10 cellular contexts compared by ENCODE assay signal in the genomic region with DNA sequence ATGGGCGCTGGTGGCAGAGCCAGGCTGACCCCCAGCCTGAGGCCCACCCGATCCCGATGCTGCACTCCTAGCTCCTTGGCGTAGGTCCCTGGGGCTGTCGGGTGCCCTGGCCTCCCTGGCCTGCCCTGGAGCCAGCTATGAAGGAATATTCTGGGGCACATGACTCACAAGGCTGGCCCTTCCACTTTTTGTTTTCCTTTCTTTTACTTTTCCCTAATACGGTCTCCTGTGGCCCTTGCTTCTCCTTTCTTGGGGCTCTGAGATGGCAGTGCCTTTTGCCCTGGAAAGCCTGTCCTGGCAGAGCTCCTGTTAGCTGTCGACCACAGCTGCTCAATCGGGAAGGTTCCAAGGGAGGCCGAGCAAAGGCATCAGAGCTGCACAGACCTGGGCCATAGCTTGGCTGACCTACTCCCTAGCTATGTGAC. TPM values are rescaled to one million over a fixed set of nuclear protein-coding genes. Genes with fewer than 3 reads are reported as not detected.
DNase-seq lines count a peak whose midpoint lies in the region; ATAC-seq, FAIRE-seq and TF ChIP-seq lines count a peak whose summit lies in the region.
"Had no signal": no experiment of that assay in that cellular context is flagged by ENCODE, and none has a peak within 500 bp of the region (broad histone marks: within the 10 kb centered on the region; RNA-seq: fewer than 3 reads in every experiment).

No MANE protein-coding gene starts in this region.

- no peak for TF ChIP-seq POLR2A in esophagus squamous epithelium (IDR thresholded peaks at IDR 0.05)

- H3K27me3 ChIP-seq in esophagus squamous epithelium (no peaks in the 10 kb centered on the region), neural progenitor cell (no peaks in the 10 kb centered on the region), aorta (ENCODE audit: control insufficient read depth in 1 of 2, insufficient read depth in 2 of 2, low read length in 1 of 2) (no peaks in the 10 kb centered on the region)

- WGBS in esophagus squamous epithelium, 2 donors: 35 to 41% methylated on average over 8 to 9 of the region's 9 CpGs
- 4 to 5% methylated on average over 9 of the region's 9 CpGs for WGBS in aorta, 2 donors

- H3K9ac ChIP-seq in neural progenitor cell: no peak overlapping the region

- peaks cover 13% of the 10 kb centered on the region for H3F3A ChIP-seq in neural progenitor cell (ENCODE audit: low read depth)

- TF ChIP-seq CTCF in esophagus squamous epithelium (IDR thresholded peaks at IDR 0.05): no peak
- no peak for TF ChIP-seq CTCF in neural progenitor cell (IDR thresholded peaks at IDR 0.05)

- H3K27me3 Mint-ChIP-seq in neural progenitor cell (ENCODE audit: insufficient read depth, low read depth): peaks cover 4% of the 10 kb centered on the region

- H3K4me3 ChIP-seq in esophagus squamous epithelium (no peak overlapping the region), neural progenitor cell (no peak overlapping the region), aorta (ENCODE audit: low read length in 2 of 2) (no peak overlapping the region)

- H3K36me3 ChIP-seq in esophagus squamous epithelium: peaks cover 0 to 5% (median 0%) of the 10 kb centered on the region in 3 donors
- H3K36me3 ChIP-seq in neural progenitor cell: no peaks in the 10 kb centered on the region
- H3K36me3 ChIP-seq in aorta (ENCODE audit: control insufficient read depth in 1 of 2, insufficient read depth in 2 of 2, low read length in 1 of 2): no peaks in the 10 kb centered on the region

- no peak overlapping the region for H3K4me3 Mint-ChIP-seq in neural progenitor cell

- H3K4me1 ChIP-seq in esophagus squamous epithelium: peaks cover 45 to 84% (median 69%) of the 10 kb centered on the region in 3 donors
- peaks cover 27% of the 10 kb centered on the region for H3K4me1 ChIP-seq in neural progenitor cell
- H3K4me1 ChIP-seq in aorta (ENCODE audit: control insufficient read depth in 1 of 2, insufficient read depth in 2 of 2, low read length in 2 of 2): peaks cover 0 to 3% of the 10 kb centered on the region in 2 donors

- no peak overlapping the region for H2AFZ ChIP-seq in neural progenitor cell (replicated peaks)

- ATAC-seq in aorta (ENCODE audit: low FRiP score): peak; percentile 83
- ATAC-seq in GM21717 (IDR thresholded peaks at IDR 0.05; ENCODE audit: unreplicated experiment): no peak

- intact Hi-C loops in esophagus squamous epithelium (cut with DNase I) (no loop called here), aorta (cut with DNase I) (no loop called here)

- peak overlapping the region; percentile 70 for H3K27ac Mint-ChIP-seq in neural progenitor cell

- H3K4me2 ChIP-seq in neural progenitor cell: no peak overlapping the region

- peaks cover 73% of the 10 kb centered on the region for H3K79me2 ChIP-seq in neural progenitor cell (ENCODE audit: low read depth)

- no peaks in the 10 kb centered on the region for H3K9me3 Mint-ChIP-seq in neural progenitor cell

- no peaks in the 10 kb centered on the region for H3K9me3 ChIP-seq in esophagus squamous epithelium
- H3K9me3 ChIP-seq in neural progenitor cell (ENCODE audit: low read depth): no peaks in the 10 kb centered on the region
- H3K9me3 ChIP-seq in aorta (ENCODE audit: control insufficient read depth, low read length): no peaks in the 10 kb centered on the region

- H3K4me1 Mint-ChIP-seq in neural progenitor cell: peaks cover 53% of the 10 kb centered on the region

- DNase-seq in RCC 7860 (ENCODE audit: low spot score): peak; percentile 7
- no peak for DNase-seq in esophagus squamous epithelium (lab: John Stamatoyannopoulos, UW)
- no peak for DNase-seq in neural progenitor cell (ENCODE audit: low spot score)
- DNase-seq in aorta: peak; percentile 90 to 92
- DNase-seq in NCI-H2107 (lab: John Stamatoyannopoulos, UW): no peak
- no peak for DNase-seq in COLO829 (ENCODE audit: low spot score)
- DNase-seq: cortex of kidney, islet precursor cell, NCI-H1694 treated with DMSO at 0.1 percent for 48 hours had no signal

- H3K36me3 Mint-ChIP-seq in neural progenitor cell: no peaks in the 10 kb centered on the region

- no peak for FAIRE-seq in RCC 7860 (lab: Jason Lieb, UNC)

- peaks cover 93% of the 10 kb centered on the region for H4K20me1 ChIP-seq in neural progenitor cell (ENCODE audit: low read depth)

- peak overlapping the region; percentile 78 to 96 (median 93) for H3K27ac ChIP-seq in esophagus squamous epithelium
- H3K27ac ChIP-seq in neural progenitor cell: no peak overlapping the region
- H3K27ac ChIP-seq in aorta (ENCODE audit: low read depth in 1 of 2, low read length in 2 of 2): peak overlapping the region; percentile 85 to 99

RNA-seq across cellular contexts. Expression of a gene that starts 22.1 kb away (rescaled TPM):
- total RNA-seq in esophagus squamous epithelium: 10 to 100 TPM; 30.0 to 61.4 (median 44.7) TPM
- total RNA-seq in neural progenitor cell (ENCODE audit: low replicate concordance): 20.3 and 29.4 TPM in 2 replicates
- total RNA-seq in aorta: 100 to 1,000 TPM; 143 to 190 TPM
- 100 to 1,000 TPM in 1 of 2 donors, 10 to 100 TPM in 1; 24.0 to 122 TPM for polyA plus RNA-seq in aorta

Comparison
In these comparisons a context has a peak if more than half of its experiments do, and no peak if none do; other contexts are left out.
1. DNase-seq: peak in RCC 7860 (single experiment) and aorta (2 of 2); none in esophagus squamous epithelium (single experiment), neural progenitor cell (single experiment), NCI-H2107 (single experiment) and COLO829 (single experiment).